ENCODE assay signal across 28 cellular contexts in the genomic region with DNA sequence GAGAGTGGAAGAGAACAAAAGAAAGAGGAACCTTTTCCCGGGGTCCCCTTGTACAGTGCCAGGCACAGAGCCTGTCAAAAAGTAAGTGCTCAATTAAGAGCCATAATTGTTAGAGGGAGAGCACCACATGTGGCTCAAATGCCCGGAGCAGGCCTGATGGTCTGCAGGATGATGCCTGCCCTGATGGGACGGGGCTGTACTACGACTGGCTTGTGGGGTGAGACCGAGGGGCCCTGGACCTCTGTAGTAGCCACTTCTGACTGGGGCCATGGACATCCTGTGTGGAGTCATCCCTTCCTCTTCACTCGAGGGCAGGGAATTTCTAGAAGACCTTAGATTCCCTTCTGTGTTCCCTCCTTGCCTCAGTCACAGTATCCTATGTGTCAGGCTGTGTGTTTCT. TPM values are rescaled to one million over a fixed set of nuclear protein-coding genes. Genes with fewer than 3 reads are reported as not detected.
"Had no signal": no experiment of that assay in that cellular context is flagged by ENCODE, and none has a peak within 500 bp of the region (broad histone marks: within the 10 kb centered on the region; RNA-seq: fewer than 3 reads in every experiment).

No MANE protein-coding gene starts in this region.

- H3K4me1 ChIP-seq: heart right ventricle, left ventricle myocardium inferior, prostate gland, spleen, tibial artery, upper lobe of right lung had no signal

- ATAC-seq: heart right ventricle; left colon; mucosa of descending colon; naive thymus-derived CD4-positive, alpha-beta T cell; right cardiac atrium; sciatic nerve; upper lobe of right lung had no signal

- H3K27ac ChIP-seq: heart right ventricle, left ventricle myocardium inferior, ovary, prostate gland, spleen, thoracic aorta, tibial artery, upper lobe of right lung had no signal

- DNase-seq: heart right ventricle; hippocampal formation; immature natural killer cell; kidney; left colon; left ventricle myocardium inferior; mesendoderm; midbrain; mucosa of descending colon; naive thymus-derived CD4-positive, alpha-beta T cell; ovary; retina; right cardiac atrium; small intestine; spleen; stimulated activated CD4-positive, alpha-beta T cell treated with anti-CD3 and anti-CD28 coated beads, Interleukin-4, amount 100 ng/mL, for 24 hours; stimulated activated naive CD4-positive, alpha-beta T cell treated with Interleukin-2 at 50 U/mL for 16 hours; tibial artery; trophoblast cell; upper lobe of right lung had no signal

- H3K4me1 Mint-ChIP-seq: immature natural killer cell; naive thymus-derived CD4-positive, alpha-beta T cell had no signal

- H3K4me3 ChIP-seq: heart right ventricle, left ventricle myocardium inferior, lung, mucosa of descending colon, ovary, prostate gland, spleen, suprapubic skin, thoracic aorta, tibial artery, upper lobe of right lung had no signal

- H3K27me3 Mint-ChIP-seq: naive thymus-derived CD4-positive, alpha-beta T cell had no signal

- H3K27me3 ChIP-seq: heart right ventricle, ovary, spleen, suprapubic skin, tibial artery, upper lobe of right lung had no signal

- H3K27ac Mint-ChIP-seq: immature natural killer cell; naive thymus-derived CD4-positive, alpha-beta T cell; natural killer cell treated with Interleukin-12 subunit alpha and Interleukin-12 subunit beta and Interleukin-15 and Interleukin-18, amount 100 ng/mL, for 72 hours; stimulated activated effector memory CD8-positive, alpha-beta T cell treated with anti-CD3 and anti-CD28 coated beads, Interleukin-12 subunit alpha, Interleukin-12 subunit beta, amount 100 ng/mL, for 72 hours had no signal

- H3K36me3 ChIP-seq: heart right ventricle, left ventricle myocardium inferior, ovary, prostate gland, suprapubic skin, thoracic aorta, tibial artery, upper lobe of right lung had no signal

- H3K9me3 ChIP-seq: ovary, prostate gland, suprapubic skin had no signal

- H3K4me3 Mint-ChIP-seq: immature natural killer cell; naive thymus-derived CD4-positive, alpha-beta T cell; natural killer cell treated with Interleukin-12 subunit alpha and Interleukin-12 subunit beta and Interleukin-15 and Interleukin-18, amount 100 ng/mL, for 72 hours; stimulated activated effector memory CD8-positive, alpha-beta T cell treated with anti-CD3 and anti-CD28 coated beads, Interleukin-12 subunit alpha, Interleukin-12 subunit beta, amount 100 ng/mL, for 72 hours had no signal

RNA-seq across cellular contexts. Expression of gene KCNK5, which starts 47.9 kb away (rescaled TPM):
- total RNA-seq: myocyte had no signal
